Comparison of ENCODE assay signal across 1 cellular context in the genomic region with DNA sequence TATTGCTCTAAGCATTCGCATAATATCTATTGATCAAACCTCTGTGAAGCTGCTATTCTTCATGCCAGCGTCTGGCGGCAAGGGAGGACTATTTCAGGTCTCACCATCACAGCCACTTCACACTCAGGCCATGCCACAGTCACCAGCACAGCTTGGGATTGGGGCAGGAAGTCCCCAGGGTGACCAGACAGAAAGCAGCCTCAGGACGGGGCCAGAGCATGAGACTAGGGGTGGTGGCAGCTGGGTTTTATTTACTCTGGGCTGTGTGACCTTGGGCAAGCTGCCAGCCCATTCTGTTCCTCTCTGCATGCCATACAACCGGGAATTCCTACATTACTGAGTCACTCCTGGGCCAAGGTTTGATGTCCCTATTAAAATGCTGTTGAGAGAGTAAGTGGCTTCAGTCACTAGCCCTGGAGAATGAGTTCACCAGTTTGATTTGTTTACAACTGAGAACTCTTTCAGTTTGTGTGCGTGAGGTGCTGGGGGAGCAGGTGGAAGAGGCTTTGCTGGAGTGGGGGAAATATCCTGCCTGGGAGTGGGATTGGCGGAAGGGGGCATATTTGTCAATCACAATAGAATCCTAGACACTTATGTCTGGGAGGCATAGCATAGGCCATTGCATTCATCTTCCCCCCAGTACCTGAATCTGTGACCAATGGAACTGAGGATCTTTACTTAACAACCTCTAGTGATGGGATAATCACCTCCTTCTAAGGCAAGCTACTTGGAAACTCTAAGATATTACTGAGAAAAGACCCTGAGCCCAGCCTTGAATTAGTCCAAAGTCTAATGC.
A peak's percentile ranks its signal among the peaks of the same experiment; 100 is the strongest.
TF ChIP-seq lines count a peak whose summit lies in the region.

No MANE protein-coding gene starts in this region.

TF ChIP-seq in HepG2, 621 proteins besides CTCF, POLR2A, EP300 and RAD21 (continued from another document and continues in another):
- TF ChIP-seq ZNF441 (CRISPR knock-in tag; IDR thresholded peaks at IDR 0.05; ENCODE audit: borderline replicate concordance) (peak; percentile 63; the same call in 1 of the 2 replicates), KDM1A (CRISPR knock-in tag; IDR thresholded peaks at IDR 0.05) (peak; percentile 63; the same call in 1 of the 2 replicates), ZNF850 (CRISPR knock-in tag; conservative IDR thresholded peaks at IDR 0.05) (no peak), ZNF337 (CRISPR knock-in tag; IDR thresholded peaks at IDR 0.05; ENCODE audit: borderline replicate concordance, low read depth) (peak; percentile 75; the same call in 1 of the 2 replicates), ZNF576 (CRISPR knock-in tag; IDR thresholded peaks at IDR 0.05) (no peak), ZBTB26 (CRISPR knock-in tag; IDR thresholded peaks at IDR 0.05; ENCODE audit: borderline replicate concordance) (no peak), TGIF2 (CRISPR knock-in tag; IDR thresholded peaks at IDR 0.05) (no peak), ZHX1 (CRISPR knock-in tag; IDR thresholded peaks at IDR 0.05; ENCODE audit: low read depth) (no peak), ZKSCAN1 (IDR thresholded peaks at IDR 0.05; ENCODE audit: low read length) (no peak; the same call in 1 of the 2 replicates), STAT6 (CRISPR knock-in tag; IDR thresholded peaks at IDR 0.05; ENCODE audit: borderline replicate concordance) (peak; percentile 81; the same call in 1 of the 2 replicates), POLR2G (IDR thresholded peaks at IDR 0.05; ENCODE audit: low read depth, low read length) (no peak), IRF9 (CRISPR knock-in tag; IDR thresholded peaks at IDR 0.05; ENCODE audit: borderline replicate concordance) (peak; percentile 38; the same call in 1 of the 2 replicates), NFRKB (IDR thresholded peaks at IDR 0.05) (no peak), HMGXB3 (CRISPR knock-in tag; IDR thresholded peaks at IDR 0.05; ENCODE audit: borderline replicate concordance) (no peak; the same call in 1 of the 2 replicates), ZMAT3 (CRISPR knock-in tag; conservative IDR thresholded peaks at IDR 0.05) (no peak; the same call in 1 of the 2 replicates), SRY (CRISPR knock-in tag; IDR thresholded peaks at IDR 0.05) (0 out of 2 replicates have a peak, but pooled peaks have one; percentile 35), ZKSCAN8 (CRISPR knock-in tag; IDR thresholded peaks at IDR 0.05; ENCODE audit: borderline replicate concordance) (peak; percentile 50; the same call in 1 of the 2 replicates), ZNF703 (CRISPR knock-in tag; IDR thresholded peaks at IDR 0.05; ENCODE audit: borderline replicate concordance) (no peak), ZNF10 (CRISPR knock-in tag; IDR thresholded peaks at IDR 0.05; ENCODE audit: borderline replicate concordance, low read depth) (no peak), NFE2L1 (CRISPR knock-in tag; IDR thresholded peaks at IDR 0.05; ENCODE audit: borderline replicate concordance) (no peak), ZNF274 (CRISPR knock-in tag; IDR thresholded peaks at IDR 0.05) (peak; percentile 76; the same call in 1 of the 2 replicates), TCF12 (IDR thresholded peaks at IDR 0.05) (no peak), TCF12 (CRISPR knock-in tag; IDR thresholded peaks at IDR 0.05) (peak; percentile 85; the same call in 1 of the 2 replicates), SIN3B (IDR thresholded peaks at IDR 0.05; ENCODE audit: low read length) (no peak)
- TF ChIP-seq, protein P1, sequence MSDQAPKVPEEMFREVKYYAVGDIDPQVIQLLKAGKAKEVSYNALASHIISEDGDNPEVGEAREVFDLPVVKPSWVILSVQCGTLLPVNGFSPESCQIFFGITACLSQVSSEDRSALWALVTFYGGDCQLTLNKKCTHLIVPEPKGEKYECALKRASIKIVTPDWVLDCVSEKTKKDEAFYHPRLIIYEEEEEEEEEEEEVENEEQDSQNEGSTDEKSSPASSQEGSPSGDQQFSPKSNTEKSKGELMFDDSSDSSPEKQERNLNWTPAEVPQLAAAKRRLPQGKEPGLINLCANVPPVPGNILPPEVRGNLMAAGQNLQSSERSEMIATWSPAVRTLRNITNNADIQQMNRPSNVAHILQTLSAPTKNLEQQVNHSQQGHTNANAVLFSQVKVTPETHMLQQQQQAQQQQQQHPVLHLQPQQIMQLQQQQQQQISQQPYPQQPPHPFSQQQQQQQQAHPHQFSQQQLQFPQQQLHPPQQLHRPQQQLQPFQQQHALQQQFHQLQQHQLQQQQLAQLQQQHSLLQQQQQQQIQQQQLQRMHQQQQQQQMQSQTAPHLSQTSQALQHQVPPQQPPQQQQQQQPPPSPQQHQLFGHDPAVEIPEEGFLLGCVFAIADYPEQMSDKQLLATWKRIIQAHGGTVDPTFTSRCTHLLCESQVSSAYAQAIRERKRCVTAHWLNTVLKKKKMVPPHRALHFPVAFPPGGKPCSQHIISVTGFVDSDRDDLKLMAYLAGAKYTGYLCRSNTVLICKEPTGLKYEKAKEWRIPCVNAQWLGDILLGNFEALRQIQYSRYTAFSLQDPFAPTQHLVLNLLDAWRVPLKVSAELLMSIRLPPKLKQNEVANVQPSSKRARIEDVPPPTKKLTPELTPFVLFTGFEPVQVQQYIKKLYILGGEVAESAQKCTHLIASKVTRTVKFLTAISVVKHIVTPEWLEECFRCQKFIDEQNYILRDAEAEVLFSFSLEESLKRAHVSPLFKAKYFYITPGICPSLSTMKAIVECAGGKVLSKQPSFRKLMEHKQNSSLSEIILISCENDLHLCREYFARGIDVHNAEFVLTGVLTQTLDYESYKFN (CRISPR knock-in tag; conservative IDR thresholded peaks at IDR 0.05), result peak; percentile 93
- TF ChIP-seq, protein P2, sequence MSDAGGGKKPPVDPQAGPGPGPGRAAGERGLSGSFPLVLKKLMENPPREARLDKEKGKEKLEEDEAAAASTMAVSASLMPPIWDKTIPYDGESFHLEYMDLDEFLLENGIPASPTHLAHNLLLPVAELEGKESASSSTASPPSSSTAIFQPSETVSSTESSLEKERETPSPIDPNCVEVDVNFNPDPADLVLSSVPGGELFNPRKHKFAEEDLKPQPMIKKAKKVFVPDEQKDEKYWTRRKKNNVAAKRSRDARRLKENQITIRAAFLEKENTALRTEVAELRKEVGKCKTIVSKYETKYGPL (CRISPR knock-in tag; IDR thresholded peaks at IDR 0.05), result no peak
- TF ChIP-seq, protein P3, sequence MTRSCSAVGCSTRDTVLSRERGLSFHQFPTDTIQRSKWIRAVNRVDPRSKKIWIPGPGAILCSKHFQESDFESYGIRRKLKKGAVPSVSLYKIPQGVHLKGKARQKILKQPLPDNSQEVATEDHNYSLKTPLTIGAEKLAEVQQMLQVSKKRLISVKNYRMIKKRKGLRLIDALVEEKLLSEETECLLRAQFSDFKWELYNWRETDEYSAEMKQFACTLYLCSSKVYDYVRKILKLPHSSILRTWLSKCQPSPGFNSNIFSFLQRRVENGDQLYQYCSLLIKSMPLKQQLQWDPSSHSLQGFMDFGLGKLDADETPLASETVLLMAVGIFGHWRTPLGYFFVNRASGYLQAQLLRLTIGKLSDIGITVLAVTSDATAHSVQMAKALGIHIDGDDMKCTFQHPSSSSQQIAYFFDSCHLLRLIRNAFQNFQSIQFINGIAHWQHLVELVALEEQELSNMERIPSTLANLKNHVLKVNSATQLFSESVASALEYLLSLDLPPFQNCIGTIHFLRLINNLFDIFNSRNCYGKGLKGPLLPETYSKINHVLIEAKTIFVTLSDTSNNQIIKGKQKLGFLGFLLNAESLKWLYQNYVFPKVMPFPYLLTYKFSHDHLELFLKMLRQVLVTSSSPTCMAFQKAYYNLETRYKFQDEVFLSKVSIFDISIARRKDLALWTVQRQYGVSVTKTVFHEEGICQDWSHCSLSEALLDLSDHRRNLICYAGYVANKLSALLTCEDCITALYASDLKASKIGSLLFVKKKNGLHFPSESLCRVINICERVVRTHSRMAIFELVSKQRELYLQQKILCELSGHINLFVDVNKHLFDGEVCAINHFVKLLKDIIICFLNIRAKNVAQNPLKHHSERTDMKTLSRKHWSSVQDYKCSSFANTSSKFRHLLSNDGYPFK (CRISPR knock-in tag; IDR thresholded peaks at IDR 0.05; ENCODE audit: borderline replicate concordance), result peak; percentile 39; the same call in 1 of the 2 replicates
- TF ChIP-seq, protein P4, sequence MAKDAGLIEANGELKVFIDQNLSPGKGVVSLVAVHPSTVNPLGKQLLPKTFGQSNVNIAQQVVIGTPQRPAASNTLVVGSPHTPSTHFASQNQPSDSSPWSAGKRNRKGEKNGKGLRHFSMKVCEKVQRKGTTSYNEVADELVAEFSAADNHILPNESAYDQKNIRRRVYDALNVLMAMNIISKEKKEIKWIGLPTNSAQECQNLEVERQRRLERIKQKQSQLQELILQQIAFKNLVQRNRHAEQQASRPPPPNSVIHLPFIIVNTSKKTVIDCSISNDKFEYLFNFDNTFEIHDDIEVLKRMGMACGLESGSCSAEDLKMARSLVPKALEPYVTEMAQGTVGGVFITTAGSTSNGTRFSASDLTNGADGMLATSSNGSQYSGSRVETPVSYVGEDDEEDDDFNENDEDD (CRISPR knock-in tag; IDR thresholded peaks at IDR 0.05; ENCODE audit: borderline replicate concordance), result 0 out of 2 replicates have a peak, but pooled peaks have one; percentile 48
